Comparison of ENCODE assay signal across 25 cellular contexts in the genomic region with DNA sequence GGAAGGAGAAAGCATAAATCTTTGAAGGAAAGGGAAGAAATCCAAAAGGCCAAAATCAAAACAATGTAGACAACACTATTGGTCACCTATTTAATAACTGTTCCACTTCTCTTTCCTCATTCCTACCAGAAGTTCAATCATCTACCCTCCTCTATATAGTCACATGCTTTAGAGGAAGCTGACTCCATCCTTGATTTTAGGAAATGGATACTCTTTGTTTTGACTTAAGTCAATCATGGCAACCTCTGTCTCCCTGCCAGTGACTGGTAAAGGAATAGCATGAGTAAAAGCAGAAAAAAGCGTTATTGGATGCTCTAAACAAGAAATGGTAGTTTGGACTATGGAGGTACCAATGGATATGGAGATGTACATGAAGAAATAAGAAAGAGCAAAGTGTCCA.
"Had no signal": no experiment of that assay in that cellular context is flagged by ENCODE, and none has a peak within 500 bp of the region (broad histone marks: within the 10 kb centered on the region; RNA-seq: fewer than 3 reads in every experiment).

No MANE protein-coding gene starts in this region.

- H3K4me1 Mint-ChIP-seq: immature natural killer cell; naive thymus-derived CD8-positive, alpha-beta T cell; stimulated activated memory B cell treated with anti-CD40 and anti-IgM and Interleukin-4, amounts not matched to agents 10 μg/mL and 1 μg/mL and 100 μg/mL, for 72 hours had no signal

- H3K4me3 Mint-ChIP-seq: effector memory CD8-positive, alpha-beta T cell; immature natural killer cell; naive thymus-derived CD8-positive, alpha-beta T cell; nephron progenitor cell; stimulated activated memory B cell treated with anti-CD40 and anti-IgM and Interleukin-4, amounts not matched to agents 10 μg/mL and 1 μg/mL and 100 μg/mL, for 72 hours; stimulated activated naive CD8-positive, alpha-beta T cell treated with anti-CD3 and anti-CD28 coated beads, Interleukin-15, Interleukin-2, amounts not matched to agents 100 ng/mL and 50 ng/mL, for 24 hours had no signal

- FAIRE-seq: endometrium, frontal cortex had no signal

- H3K27me3 Mint-ChIP-seq: effector memory CD8-positive, alpha-beta T cell; naive thymus-derived CD8-positive, alpha-beta T cell; stimulated activated memory B cell treated with anti-CD40 and anti-IgM and Interleukin-4, amounts not matched to agents 10 μg/mL and 1 μg/mL and 100 μg/mL, for 72 hours; stimulated activated naive CD8-positive, alpha-beta T cell treated with anti-CD3 and anti-CD28 coated beads, Interleukin-15, Interleukin-2, amounts not matched to agents 100 ng/mL and 50 ng/mL, for 24 hours had no signal

- DNase-seq: cortex of kidney; effector memory CD8-positive, alpha-beta T cell; erythroblast; esophagus squamous epithelium; hypothalamus; immature natural killer cell; islet precursor cell; kidney glomerular epithelial cell; left ventricle myocardium superior; lower lobe of right lung; naive thymus-derived CD8-positive, alpha-beta T cell; nephron progenitor cell; nucleus accumbens; posterior cingulate gyrus; psoas muscle; right cardiac atrium; sigmoid colon; stimulated activated CD4-positive, alpha-beta T cell treated with anti-CD3 and anti-CD28 coated beads, Interleukin-4, amount 100 ng/mL, for 4 hours; transverse colon; upper lobe of right lung; uterus had no signal

- H3K27ac Mint-ChIP-seq: effector memory CD8-positive, alpha-beta T cell; immature natural killer cell; naive thymus-derived CD8-positive, alpha-beta T cell; nephron progenitor cell; stimulated activated memory B cell treated with anti-CD40 and anti-IgM and Interleukin-4, amounts not matched to agents 10 μg/mL and 1 μg/mL and 100 μg/mL, for 72 hours; stimulated activated naive CD8-positive, alpha-beta T cell treated with anti-CD3 and anti-CD28 coated beads, Interleukin-15, Interleukin-2, amounts not matched to agents 100 ng/mL and 50 ng/mL, for 24 hours had no signal

- H3K9me3 Mint-ChIP-seq: effector memory CD8-positive, alpha-beta T cell; immature natural killer cell; naive thymus-derived CD8-positive, alpha-beta T cell; nephron progenitor cell; stimulated activated memory B cell treated with anti-CD40 and anti-IgM and Interleukin-4, amounts not matched to agents 10 μg/mL and 1 μg/mL and 100 μg/mL, for 72 hours; stimulated activated naive CD8-positive, alpha-beta T cell treated with anti-CD3 and anti-CD28 coated beads, Interleukin-15, Interleukin-2, amounts not matched to agents 100 ng/mL and 50 ng/mL, for 24 hours had no signal
